In genomic region chr21:42228709-42229220, GRCh38 we compare ENCODE assay signal across 9 cellular contexts. TPM values are rescaled to one million over a fixed set of nuclear protein-coding genes. Genes with fewer than 3 reads are reported as not detected.
DNase-seq lines count a peak whose midpoint lies in the region; ATAC-seq and TF ChIP-seq lines count a peak whose summit lies in the region.
"Had no signal": no experiment of that assay in that cellular context is flagged by ENCODE, and none has a peak within 500 bp of the region (broad histone marks: within the 10 kb centered on the region; RNA-seq: fewer than 3 reads in every experiment).

No MANE protein-coding gene starts in this region.

- H3K27me3 ChIP-seq in esophagus (ENCODE audit: control insufficient read depth in 1 of 2, insufficient read depth in 2 of 2, low read length in 2 of 2) (no peaks in the 10 kb centered on the region), skeletal muscle tissue (ENCODE audit: control insufficient read depth in 3 of 3, insufficient read depth in 3 of 3, low read length in 3 of 3) (no peaks in the 10 kb centered on the region)

- no peak for TF ChIP-seq CTCF in RWPE1 (conservative IDR thresholded peaks at IDR 0.05; ENCODE audit: low read depth)

- peaks cover 5 to 29% of the 10 kb centered on the region in 2 donors for H3K4me1 ChIP-seq in esophagus (ENCODE audit: control insufficient read depth in 2 of 2, insufficient read depth in 2 of 2, low read length in 1 of 2)
- peaks cover 75 to 98% (median 77%) of the 10 kb centered on the region in 3 donors for H3K4me1 ChIP-seq in skeletal muscle tissue (ENCODE audit: control insufficient read depth in 3 of 3, insufficient read depth in 3 of 3, low read length in 3 of 3)

- H3K36me3 ChIP-seq in esophagus (ENCODE audit: control insufficient read depth in 2 of 2, insufficient read depth in 2 of 2, low read length in 1 of 2): no peaks in the 10 kb centered on the region
- H3K36me3 ChIP-seq in skeletal muscle tissue (ENCODE audit: control insufficient read depth in 3 of 3, insufficient read depth in 3 of 3, low read length in 3 of 3): peaks cover 9 to 25% (median 11%) of the 10 kb centered on the region in 3 donors

- peak overlapping the region; percentile 33 to 75 (median 34) for H3K9ac ChIP-seq in skeletal muscle tissue (ENCODE audit: low read depth in 1 of 3, low read length in 3 of 3)

- DNase-seq in GF-D8 (lab: John Stamatoyannopoulos, UW) (peak; percentile 65), RWPE1 (ENCODE audit: low spot score) (no peak), NCI-H526 (lab: John Stamatoyannopoulos, UW) (no peak), iPS-NIHi7 (ENCODE audit: extremely low spot score) (no peak)
- DNase-seq: NCI-H524 had no signal

- no peak overlapping the region for H3K4me3 ChIP-seq in esophagus (ENCODE audit: low read depth in 1 of 2, low read length in 2 of 2)
- H3K4me3 ChIP-seq in skeletal muscle tissue (ENCODE audit: low read length in 3 of 3): peak overlapping the region; percentile 32 to 64 (median 57)

- POLR2A ChIA-PET in RWPE1 (lab: Yijun Ruan, JAX; ENCODE audit: low non-redundant PET): no interaction called here

- 92 to 93% methylated on average over 11 of the region's 11 CpGs for WGBS in esophagus, 2 donors

- H3K27ac ChIP-seq in RWPE1 (peak overlapping the region; percentile 90), esophagus (ENCODE audit: low read depth in 2 of 2, low read length in 1 of 2) (peak overlapping the region; percentile 10 to 59), skeletal muscle tissue (ENCODE audit: low read depth, low read length) (peak overlapping the region; percentile 99)

- ATAC-seq in GM18907 (IDR thresholded peaks at IDR 0.05; ENCODE audit: unreplicated experiment): no peak

- CTCF ChIA-PET in RWPE1 (lab: Yijun Ruan, JAX): interaction anchor here (0.7 kb wide), 1 partner anchor 63 kb away, joined by 4 read pairs; no protein-coding TSS in a partner anchor

- H3K9me3 ChIP-seq in esophagus (ENCODE audit: control insufficient read depth in 2 of 2, insufficient read depth in 1 of 2, low read depth in 1 of 2, low read length in 1 of 2) (no peaks in the 10 kb centered on the region), skeletal muscle tissue (ENCODE audit: control insufficient read depth in 3 of 3, low read length in 3 of 3) (no peaks in the 10 kb centered on the region)

RNA-seq across cellular contexts. Expression of gene ABCG1, which starts 9.8 kb away (rescaled TPM):
- 1 to 10 TPM; 2.8 TPM for polyA plus RNA-seq in esophagus
- 20.4 TPM for total RNA-seq in skeletal muscle tissue
- total RNA-seq: M059J had no signal

Comparison
In these comparisons a context has a peak if more than half of its experiments do, and no peak if none do; other contexts are left out.
1. H3K27ac ChIP-seq: peak in every context shown above with its lines; median percentile 99 in skeletal muscle tissue; 90 in RWPE1; 34 in esophagus.
2. H3K4me3 ChIP-seq: peak in skeletal muscle tissue (3 of 3); none in esophagus (0 of 2).